ENCODE assay signal across 4 cellular contexts in the genomic region with DNA sequence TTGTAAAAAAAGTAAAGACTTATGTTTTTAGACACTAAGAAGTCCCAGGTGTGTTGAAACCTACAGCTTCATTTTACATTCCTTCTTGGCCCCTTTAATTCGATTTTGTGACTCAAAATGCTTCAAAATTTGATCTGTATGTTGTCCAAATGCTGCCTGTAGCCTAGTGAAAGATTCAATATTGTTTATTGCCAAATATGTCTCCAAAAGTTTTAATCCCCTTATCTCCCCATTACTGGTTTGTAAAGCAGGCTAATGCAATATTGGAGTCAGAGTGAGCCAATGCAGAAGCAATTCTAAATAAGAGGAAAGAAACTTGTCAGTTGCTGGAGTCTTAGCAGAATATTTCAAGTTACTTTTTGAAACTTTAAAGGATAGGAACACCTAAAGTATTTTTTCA.
"Had no signal": no experiment of that assay in that cellular context is flagged by ENCODE, and none has a peak within 500 bp of the region (broad histone marks: within the 10 kb centered on the region; RNA-seq: fewer than 3 reads in every experiment).

No MANE protein-coding gene starts in this region.

- H3K4me2 ChIP-seq: GM23338 had no signal

- ATAC-seq: GM23338 had no signal

- H3K4me3 ChIP-seq: GM23338 had no signal

- DNase-seq: H9, HCEC 1CT, IMR-90 had no signal

- H2AFZ ChIP-seq: GM23338 had no signal
